ENCODE assay signal across 6 cellular contexts in the genomic region with DNA sequence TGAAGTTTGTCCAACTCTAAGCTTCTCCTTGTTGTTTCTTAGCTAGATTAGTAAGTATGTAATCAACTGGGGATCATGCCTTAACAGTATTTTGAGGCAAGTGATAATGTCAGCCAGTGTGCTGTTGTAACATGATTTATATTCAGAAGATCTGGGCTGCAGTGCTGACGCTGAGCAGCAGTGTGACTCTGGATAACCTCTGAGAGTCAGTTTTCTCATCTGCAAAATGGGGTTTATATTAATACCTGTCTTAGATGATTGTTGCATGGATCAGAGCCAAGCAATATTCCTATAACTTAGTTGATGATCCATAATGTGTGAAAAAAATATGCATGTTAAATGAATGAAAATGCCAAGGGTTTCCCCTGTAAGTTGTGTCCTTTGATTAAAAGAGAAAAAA.
"Had no signal": no experiment of that assay in that cellular context is flagged by ENCODE, and none has a peak within 500 bp of the region (broad histone marks: within the 10 kb centered on the region; RNA-seq: fewer than 3 reads in every experiment).

No MANE protein-coding gene starts in this region.

- ATAC-seq: GM12878 had no signal

- DNase-seq: GF-D8 had no signal

- H3K4me3 ChIP-seq: GM12878 had no signal

- FAIRE-seq: G401.6, GM12878, GM12891, GM18507, GM19239 had no signal
